Comparison of ENCODE assay signal across 1 cellular context in the genomic region with DNA sequence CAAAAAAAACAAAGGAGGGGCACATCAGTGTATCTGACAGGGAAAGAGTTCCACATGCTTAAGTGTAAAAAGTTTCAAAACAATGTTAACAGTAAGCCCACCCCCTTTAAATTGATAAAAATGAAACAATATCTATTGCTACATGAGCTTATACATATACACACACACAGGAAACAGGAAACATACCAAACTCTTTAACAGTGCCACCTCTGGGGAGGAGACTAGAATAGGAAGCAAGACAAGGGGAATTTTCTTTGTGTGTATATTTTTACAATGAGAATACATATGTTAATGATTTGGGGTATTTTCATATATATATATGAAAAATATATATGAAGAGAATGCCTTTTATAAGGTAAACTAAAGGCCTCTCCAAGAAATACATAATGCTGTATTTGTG.
TF ChIP-seq lines count a peak whose summit lies in the region.

No MANE protein-coding gene starts in this region.

TF ChIP-seq in GM12878, 131 proteins besides CTCF, POLR2A, EP300 and RAD21:
- no peak for TF ChIP-seq CBFB (IDR thresholded peaks at IDR 0.05; ENCODE audit: low read depth)
- TF ChIP-seq, protein P1, sequence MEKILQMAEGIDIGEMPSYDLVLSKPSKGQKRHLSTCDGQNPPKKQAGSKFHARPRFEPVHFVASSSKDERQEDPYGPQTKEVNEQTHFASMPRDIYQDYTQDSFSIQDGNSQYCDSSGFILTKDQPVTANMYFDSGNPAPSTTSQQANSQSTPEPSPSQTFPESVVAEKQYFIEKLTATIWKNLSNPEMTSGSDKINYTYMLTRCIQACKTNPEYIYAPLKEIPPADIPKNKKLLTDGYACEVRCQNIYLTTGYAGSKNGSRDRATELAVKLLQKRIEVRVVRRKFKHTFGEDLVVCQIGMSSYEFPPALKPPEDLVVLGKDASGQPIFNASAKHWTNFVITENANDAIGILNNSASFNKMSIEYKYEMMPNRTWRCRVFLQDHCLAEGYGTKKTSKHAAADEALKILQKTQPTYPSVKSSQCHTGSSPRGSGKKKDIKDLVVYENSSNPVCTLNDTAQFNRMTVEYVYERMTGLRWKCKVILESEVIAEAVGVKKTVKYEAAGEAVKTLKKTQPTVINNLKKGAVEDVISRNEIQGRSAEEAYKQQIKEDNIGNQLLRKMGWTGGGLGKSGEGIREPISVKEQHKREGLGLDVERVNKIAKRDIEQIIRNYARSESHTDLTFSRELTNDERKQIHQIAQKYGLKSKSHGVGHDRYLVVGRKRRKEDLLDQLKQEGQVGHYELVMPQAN (conservative IDR thresholded peaks at IDR 0.05), result no peak
- no peak for TF ChIP-seq BACH1 (IDR thresholded peaks at IDR 0.05; ENCODE audit: borderline replicate concordance)
- TF ChIP-seq, protein P2, sequence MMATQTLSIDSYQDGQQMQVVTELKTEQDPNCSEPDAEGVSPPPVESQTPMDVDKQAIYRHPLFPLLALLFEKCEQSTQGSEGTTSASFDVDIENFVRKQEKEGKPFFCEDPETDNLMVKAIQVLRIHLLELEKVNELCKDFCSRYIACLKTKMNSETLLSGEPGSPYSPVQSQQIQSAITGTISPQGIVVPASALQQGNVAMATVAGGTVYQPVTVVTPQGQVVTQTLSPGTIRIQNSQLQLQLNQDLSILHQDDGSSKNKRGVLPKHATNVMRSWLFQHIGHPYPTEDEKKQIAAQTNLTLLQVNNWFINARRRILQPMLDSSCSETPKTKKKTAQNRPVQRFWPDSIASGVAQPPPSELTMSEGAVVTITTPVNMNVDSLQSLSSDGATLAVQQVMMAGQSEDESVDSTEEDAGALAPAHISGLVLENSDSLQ (IDR thresholded peaks at IDR 0.05), result no peak; the same call in 1 of the 2 replicates
- TF ChIP-seq, protein P3, sequence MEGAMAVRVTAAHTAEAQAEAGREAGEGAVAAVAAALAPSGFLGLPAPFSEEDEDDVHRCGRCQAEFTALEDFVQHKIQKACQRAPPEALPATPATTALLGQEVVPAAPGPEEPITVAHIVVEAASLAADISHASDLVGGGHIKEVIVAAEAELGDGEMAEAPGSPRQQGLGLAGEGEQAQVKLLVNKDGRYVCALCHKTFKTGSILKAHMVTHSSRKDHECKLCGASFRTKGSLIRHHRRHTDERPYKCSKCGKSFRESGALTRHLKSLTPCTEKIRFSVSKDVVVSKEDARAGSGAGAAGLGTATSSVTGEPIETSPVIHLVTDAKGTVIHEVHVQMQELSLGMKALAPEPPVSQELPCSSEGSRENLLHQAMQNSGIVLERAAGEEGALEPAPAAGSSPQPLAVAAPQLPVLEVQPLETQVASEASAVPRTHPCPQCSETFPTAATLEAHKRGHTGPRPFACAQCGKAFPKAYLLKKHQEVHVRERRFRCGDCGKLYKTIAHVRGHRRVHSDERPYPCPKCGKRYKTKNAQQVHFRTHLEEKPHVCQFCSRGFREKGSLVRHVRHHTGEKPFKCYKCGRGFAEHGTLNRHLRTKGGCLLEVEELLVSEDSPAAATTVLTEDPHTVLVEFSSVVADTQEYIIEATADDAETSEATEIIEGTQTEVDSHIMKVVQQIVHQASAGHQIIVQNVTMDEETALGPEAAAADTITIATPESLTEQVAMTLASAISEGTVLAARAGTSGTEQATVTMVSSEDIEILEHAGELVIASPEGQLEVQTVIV (IDR thresholded peaks at IDR 0.05; ENCODE audit: borderline replicate concordance, partially characterized antibody), result no peak
- no peak for TF ChIP-seq ZNF274 (IDR thresholded peaks at IDR 0.05; ENCODE audit: insufficient read depth, insufficient read length)
- TF ChIP-seq, protein P4, sequence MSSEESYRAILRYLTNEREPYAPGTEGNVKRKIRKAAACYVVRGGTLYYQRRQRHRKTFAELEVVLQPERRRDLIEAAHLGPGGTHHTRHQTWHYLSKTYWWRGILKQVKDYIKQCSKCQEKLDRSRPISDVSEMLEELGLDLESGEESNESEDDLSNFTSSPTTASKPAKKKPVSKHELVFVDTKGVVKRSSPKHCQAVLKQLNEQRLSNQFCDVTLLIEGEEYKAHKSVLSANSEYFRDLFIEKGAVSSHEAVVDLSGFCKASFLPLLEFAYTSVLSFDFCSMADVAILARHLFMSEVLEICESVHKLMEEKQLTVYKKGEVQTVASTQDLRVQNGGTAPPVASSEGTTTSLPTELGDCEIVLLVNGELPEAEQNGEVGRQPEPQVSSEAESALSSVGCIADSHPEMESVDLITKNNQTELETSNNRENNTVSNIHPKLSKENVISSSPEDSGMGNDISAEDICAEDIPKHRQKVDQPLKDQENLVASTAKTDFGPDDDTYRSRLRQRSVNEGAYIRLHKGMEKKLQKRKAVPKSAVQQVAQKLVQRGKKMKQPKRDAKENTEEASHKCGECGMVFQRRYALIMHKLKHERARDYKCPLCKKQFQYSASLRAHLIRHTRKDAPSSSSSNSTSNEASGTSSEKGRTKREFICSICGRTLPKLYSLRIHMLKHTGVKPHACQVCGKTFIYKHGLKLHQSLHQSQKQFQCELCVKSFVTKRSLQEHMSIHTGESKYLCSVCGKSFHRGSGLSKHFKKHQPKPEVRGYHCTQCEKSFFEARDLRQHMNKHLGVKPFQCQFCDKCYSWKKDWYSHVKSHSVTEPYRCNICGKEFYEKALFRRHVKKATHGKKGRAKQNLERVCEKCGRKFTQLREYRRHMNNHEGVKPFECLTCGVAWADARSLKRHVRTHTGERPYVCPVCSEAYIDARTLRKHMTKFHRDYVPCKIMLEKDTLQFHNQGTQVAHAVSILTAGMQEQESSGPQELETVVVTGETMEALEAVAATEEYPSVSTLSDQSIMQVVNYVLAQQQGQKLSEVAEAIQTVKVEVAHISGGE (CRISPR knock-in tag; IDR thresholded peaks at IDR 0.05), result no peak
- TF ChIP-seq, protein P5, sequence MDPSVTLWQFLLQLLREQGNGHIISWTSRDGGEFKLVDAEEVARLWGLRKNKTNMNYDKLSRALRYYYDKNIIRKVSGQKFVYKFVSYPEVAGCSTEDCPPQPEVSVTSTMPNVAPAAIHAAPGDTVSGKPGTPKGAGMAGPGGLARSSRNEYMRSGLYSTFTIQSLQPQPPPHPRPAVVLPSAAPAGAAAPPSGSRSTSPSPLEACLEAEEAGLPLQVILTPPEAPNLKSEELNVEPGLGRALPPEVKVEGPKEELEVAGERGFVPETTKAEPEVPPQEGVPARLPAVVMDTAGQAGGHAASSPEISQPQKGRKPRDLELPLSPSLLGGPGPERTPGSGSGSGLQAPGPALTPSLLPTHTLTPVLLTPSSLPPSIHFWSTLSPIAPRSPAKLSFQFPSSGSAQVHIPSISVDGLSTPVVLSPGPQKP (IDR thresholded peaks at IDR 0.05; ENCODE audit: low read depth, low read length), result no peak
- TF ChIP-seq SMC3 (IDR thresholded peaks at IDR 0.05; ENCODE audit: borderline replicate concordance, low read length), result no peak
- TF ChIP-seq, protein P6, sequence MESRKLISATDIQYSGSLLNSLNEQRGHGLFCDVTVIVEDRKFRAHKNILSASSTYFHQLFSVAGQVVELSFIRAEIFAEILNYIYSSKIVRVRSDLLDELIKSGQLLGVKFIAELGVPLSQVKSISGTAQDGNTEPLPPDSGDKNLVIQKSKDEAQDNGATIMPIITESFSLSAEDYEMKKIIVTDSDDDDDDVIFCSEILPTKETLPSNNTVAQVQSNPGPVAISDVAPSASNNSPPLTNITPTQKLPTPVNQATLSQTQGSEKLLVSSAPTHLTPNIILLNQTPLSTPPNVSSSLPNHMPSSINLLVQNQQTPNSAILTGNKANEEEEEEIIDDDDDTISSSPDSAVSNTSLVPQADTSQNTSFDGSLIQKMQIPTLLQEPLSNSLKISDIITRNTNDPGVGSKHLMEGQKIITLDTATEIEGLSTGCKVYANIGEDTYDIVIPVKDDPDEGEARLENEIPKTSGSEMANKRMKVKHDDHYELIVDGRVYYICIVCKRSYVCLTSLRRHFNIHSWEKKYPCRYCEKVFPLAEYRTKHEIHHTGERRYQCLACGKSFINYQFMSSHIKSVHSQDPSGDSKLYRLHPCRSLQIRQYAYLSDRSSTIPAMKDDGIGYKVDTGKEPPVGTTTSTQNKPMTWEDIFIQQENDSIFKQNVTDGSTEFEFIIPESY (IDR thresholded peaks at IDR 0.05), result no peak
- TF ChIP-seq TCF12 (IDR thresholded peaks at IDR 0.05; ENCODE audit: low read depth, low read length), result no peak
- TF ChIP-seq, protein P7, sequence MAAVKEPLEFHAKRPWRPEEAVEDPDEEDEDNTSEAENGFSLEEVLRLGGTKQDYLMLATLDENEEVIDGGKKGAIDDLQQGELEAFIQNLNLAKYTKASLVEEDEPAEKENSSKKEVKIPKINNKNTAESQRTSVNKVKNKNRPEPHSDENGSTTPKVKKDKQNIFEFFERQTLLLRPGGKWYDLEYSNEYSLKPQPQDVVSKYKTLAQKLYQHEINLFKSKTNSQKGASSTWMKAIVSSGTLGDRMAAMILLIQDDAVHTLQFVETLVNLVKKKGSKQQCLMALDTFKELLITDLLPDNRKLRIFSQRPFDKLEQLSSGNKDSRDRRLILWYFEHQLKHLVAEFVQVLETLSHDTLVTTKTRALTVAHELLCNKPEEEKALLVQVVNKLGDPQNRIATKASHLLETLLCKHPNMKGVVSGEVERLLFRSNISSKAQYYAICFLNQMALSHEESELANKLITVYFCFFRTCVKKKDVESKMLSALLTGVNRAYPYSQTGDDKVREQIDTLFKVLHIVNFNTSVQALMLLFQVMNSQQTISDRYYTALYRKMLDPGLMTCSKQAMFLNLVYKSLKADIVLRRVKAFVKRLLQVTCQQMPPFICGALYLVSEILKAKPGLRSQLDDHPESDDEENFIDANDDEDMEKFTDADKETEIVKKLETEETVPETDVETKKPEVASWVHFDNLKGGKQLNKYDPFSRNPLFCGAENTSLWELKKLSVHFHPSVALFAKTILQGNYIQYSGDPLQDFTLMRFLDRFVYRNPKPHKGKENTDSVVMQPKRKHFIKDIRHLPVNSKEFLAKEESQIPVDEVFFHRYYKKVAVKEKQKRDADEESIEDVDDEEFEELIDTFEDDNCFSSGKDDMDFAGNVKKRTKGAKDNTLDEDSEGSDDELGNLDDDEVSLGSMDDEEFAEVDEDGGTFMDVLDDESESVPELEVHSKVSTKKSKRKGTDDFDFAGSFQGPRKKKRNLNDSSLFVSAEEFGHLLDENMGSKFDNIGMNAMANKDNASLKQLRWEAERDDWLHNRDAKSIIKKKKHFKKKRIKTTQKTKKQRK (IDR thresholded peaks at IDR 0.05; ENCODE audit: low read depth, low read length), result no peak
- TF ChIP-seq MEF2B (IDR thresholded peaks at IDR 0.05; ENCODE audit: partially characterized antibody, poor library complexity, severe bottlenecking), result no peak
- TF ChIP-seq, protein P8, sequence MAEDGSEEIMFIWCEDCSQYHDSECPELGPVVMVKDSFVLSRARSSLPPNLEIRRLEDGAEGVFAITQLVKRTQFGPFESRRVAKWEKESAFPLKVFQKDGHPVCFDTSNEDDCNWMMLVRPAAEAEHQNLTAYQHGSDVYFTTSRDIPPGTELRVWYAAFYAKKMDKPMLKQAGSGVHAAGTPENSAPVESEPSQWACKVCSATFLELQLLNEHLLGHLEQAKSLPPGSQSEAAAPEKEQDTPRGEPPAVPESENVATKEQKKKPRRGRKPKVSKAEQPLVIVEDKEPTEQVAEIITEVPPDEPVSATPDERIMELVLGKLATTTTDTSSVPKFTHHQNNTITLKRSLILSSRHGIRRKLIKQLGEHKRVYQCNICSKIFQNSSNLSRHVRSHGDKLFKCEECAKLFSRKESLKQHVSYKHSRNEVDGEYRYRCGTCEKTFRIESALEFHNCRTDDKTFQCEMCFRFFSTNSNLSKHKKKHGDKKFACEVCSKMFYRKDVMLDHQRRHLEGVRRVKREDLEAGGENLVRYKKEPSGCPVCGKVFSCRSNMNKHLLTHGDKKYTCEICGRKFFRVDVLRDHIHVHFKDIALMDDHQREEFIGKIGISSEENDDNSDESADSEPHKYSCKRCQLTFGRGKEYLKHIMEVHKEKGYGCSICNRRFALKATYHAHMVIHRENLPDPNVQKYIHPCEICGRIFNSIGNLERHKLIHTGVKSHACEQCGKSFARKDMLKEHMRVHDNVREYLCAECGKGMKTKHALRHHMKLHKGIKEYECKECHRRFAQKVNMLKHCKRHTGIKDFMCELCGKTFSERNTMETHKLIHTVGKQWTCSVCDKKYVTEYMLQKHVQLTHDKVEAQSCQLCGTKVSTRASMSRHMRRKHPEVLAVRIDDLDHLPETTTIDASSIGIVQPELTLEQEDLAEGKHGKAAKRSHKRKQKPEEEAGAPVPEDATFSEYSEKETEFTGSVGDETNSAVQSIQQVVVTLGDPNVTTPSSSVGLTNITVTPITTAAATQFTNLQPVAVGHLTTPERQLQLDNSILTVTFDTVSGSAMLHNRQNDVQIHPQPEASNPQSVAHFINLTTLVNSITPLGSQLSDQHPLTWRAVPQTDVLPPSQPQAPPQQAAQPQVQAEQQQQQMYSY (CRISPR knock-in tag; IDR thresholded peaks at IDR 0.05), result no peak
